8 cellular contexts compared by ENCODE assay signal in the genomic region with DNA sequence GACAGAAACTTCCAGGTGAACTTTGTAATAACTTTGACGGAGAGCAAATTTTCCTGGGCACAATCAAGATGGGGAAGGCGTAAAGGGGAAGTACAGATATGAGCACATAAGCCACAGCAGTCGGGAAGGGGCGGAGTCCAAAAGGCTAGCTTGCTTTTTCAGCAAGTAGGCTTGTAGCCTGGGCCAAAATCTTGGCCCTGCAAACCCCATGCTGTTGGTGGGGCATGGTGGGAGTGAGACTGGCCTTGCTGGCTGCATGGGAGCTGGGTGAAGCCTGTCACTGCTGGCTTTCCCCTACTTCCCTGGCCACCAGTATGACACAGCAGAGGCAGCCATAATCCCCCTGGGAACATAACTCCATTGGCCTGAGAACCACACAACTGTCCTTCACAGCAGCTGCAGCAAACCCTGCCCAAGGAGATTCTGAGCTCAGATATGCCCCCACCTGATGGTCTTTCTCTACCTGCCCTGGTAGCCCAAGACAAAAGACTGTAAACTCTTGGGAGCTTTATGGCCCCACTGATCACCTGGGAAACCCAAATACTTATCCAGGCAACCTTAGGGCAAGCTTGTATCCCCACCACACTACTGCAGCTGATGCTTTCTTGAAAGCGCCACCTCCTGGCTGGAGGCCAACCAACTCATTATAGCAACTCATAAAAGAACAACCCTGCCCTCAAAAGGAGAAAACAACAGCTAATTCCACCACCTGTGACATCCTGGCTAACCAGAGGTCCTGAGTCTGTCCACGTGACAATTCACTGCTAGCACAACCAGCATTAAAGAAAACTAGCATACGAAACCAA. TPM values are rescaled to one million over a fixed set of nuclear protein-coding genes. Genes with fewer than 3 reads are reported as not detected.
DNase-seq lines count a peak whose midpoint lies in the region; ATAC-seq and TF ChIP-seq lines count a peak whose summit lies in the region.

No MANE protein-coding gene starts in this region.

- peak; percentile 13 for TF ChIP-seq CTCF in GM12865 (IDR thresholded peaks at IDR 0.05; ENCODE audit: insufficient read depth, low read depth, low read length, missing control alignments)
- no peak for TF ChIP-seq CTCF in Peyer's patch (IDR thresholded peaks at IDR 0.05)
- TF ChIP-seq CTCF in prostate gland (IDR thresholded peaks at IDR 0.05) = no peak

- H3K36me3 ChIP-seq in Peyer's patch = peaks cover 0 to 55% (median 0%) of the 10 kb centered on the region in 3 donors
- peaks cover 2 to 4% of the 10 kb centered on the region in 2 donors for H3K36me3 ChIP-seq in aorta (ENCODE audit: control insufficient read depth in 1 of 2, insufficient read depth in 2 of 2, low read length in 1 of 2)
- peaks cover 0 to 12% of the 10 kb centered on the region in 2 donors for H3K36me3 ChIP-seq in prostate gland

- peak; percentile 36 to 64 for ATAC-seq in right cardiac atrium
- ATAC-seq in aorta (ENCODE audit: low FRiP score) = peak; percentile 60

- DNase-seq in GM12865 (ENCODE audit: low read depth) = peak; percentile 76
- DNase-seq in H4 (ENCODE audit: low spot score) = peak; percentile 12
- DNase-seq in Peyer's patch = peak in 2 of 3 donors; percentile 37 to 67
- peak; percentile 40 to 78 (median 77) for DNase-seq in right cardiac atrium
- peak in 1 of 2 donors; percentile 86 for DNase-seq in aorta
- no peak for DNase-seq in prostate gland (ENCODE audit: low spot score)
- DNase-seq in AG20443 (ENCODE audit: low spot score) = no peak
- DNase-seq in NCI-H748 (lab: John Stamatoyannopoulos, UW; ENCODE audit: unreplicated experiment) = no peak

- peaks cover 0 to 5% (median 0%) of the 10 kb centered on the region in 4 donors for H3K4me1 ChIP-seq in Peyer's patch
- H3K4me1 ChIP-seq in right cardiac atrium (ENCODE audit: control insufficient read depth, insufficient read depth, low read length) = peaks cover 5% of the 10 kb centered on the region
- H3K4me1 ChIP-seq in aorta (ENCODE audit: control insufficient read depth in 1 of 2, insufficient read depth in 2 of 2, low read length in 2 of 2) = no peaks in the 10 kb centered on the region
- no peaks in the 10 kb centered on the region for H3K4me1 ChIP-seq in prostate gland (replicated peaks)

- TF ChIP-seq POLR2A in Peyer's patch (IDR thresholded peaks at IDR 0.05) (no peak), prostate gland (IDR thresholded peaks at IDR 0.05) (no peak)

- H3K9me3 ChIP-seq in Peyer's patch (peaks cover 0 to 3% (median 0%) of the 10 kb centered on the region in 4 donors), right cardiac atrium (ENCODE audit: control insufficient read depth, low read length) (no peaks in the 10 kb centered on the region), aorta (ENCODE audit: control insufficient read depth, low read length) (no peaks in the 10 kb centered on the region), prostate gland (no peaks in the 10 kb centered on the region)

- H3K27ac ChIP-seq in Peyer's patch = peak overlapping the region in 1 of 4 donors; percentile 48
- H3K27ac ChIP-seq in right cardiac atrium (ENCODE audit: low read length) = peak overlapping the region; percentile 37
- no peak overlapping the region for H3K27ac ChIP-seq in aorta (ENCODE audit: low read depth in 1 of 2, low read length in 2 of 2)
- H3K27ac ChIP-seq in prostate gland = no peak overlapping the region

- no peaks in the 10 kb centered on the region for H3K27me3 ChIP-seq in Peyer's patch
- no peaks in the 10 kb centered on the region for H3K27me3 ChIP-seq in right cardiac atrium (ENCODE audit: control insufficient read depth, insufficient read depth)
- no peaks in the 10 kb centered on the region for H3K27me3 ChIP-seq in aorta (ENCODE audit: control insufficient read depth in 1 of 2, insufficient read depth in 2 of 2, low read length in 1 of 2)
- H3K27me3 ChIP-seq in prostate gland (replicated peaks; ENCODE audit: insufficient read depth) = no peaks in the 10 kb centered on the region

- intact Hi-C loops in right cardiac atrium (cut with DNase I) (no loop called here), aorta (cut with DNase I) (no loop called here), prostate gland (cut with DNase I) (no loop called here)

- 92% methylated on average over 7 of the region's 7 CpGs for WGBS in right cardiac atrium
- WGBS in aorta, 2 donors = 93 to 94% methylated on average over 7 of the region's 7 CpGs
- 85% methylated on average over 7 of the region's 7 CpGs for WGBS in prostate gland

- H3K4me3 ChIP-seq in GM12865 (ENCODE audit: low read depth, low read length) = no peak overlapping the region
- no peak overlapping the region for H3K4me3 ChIP-seq in Peyer's patch
- H3K4me3 ChIP-seq in right cardiac atrium (ENCODE audit: low read length) = no peak overlapping the region
- no peak overlapping the region for H3K4me3 ChIP-seq in aorta (ENCODE audit: low read length in 2 of 2)
- H3K4me3 ChIP-seq in prostate gland = no peak overlapping the region

RNA-seq across cellular contexts. Expression of a gene that starts 24.0 kb away (rescaled TPM):
- 39.6 and 47.8 TPM in 2 replicates for total RNA-seq in H4 (2014; rRNA removed; shearing (Covaris generic))
- 10 to 100 TPM; 41.7 to 75.9 (median 54.1) TPM for total RNA-seq in Peyer's patch
- 10 to 100 TPM; 41.8 to 51.6 (median 47.6) TPM for total RNA-seq in right cardiac atrium
- 22.7 TPM for polyA plus RNA-seq in right cardiac atrium
- 10 to 100 TPM; 58.9 to 66.4 TPM for total RNA-seq in aorta
- 10 to 100 TPM; 17.3 to 21.3 TPM for polyA plus RNA-seq in aorta
- 10 to 100 TPM; 68.4 to 87.1 TPM for total RNA-seq in prostate gland

RNA-seq across cellular contexts. Expression of a gene that starts 33.9 kb away (rescaled TPM):
- total RNA-seq in H4 (2014; rRNA removed; shearing (Covaris generic)) = 28.0 and 35.8 TPM in 2 replicates
- total RNA-seq in Peyer's patch = 10 to 100 TPM; 35.1 to 53.6 (median 44.0) TPM
- 10 to 100 TPM; 25.1 to 30.8 (median 26.4) TPM for total RNA-seq in right cardiac atrium
- 19.3 TPM for polyA plus RNA-seq in right cardiac atrium
- total RNA-seq in aorta = 10 to 100 TPM; 40.1 to 46.9 TPM
- 10 to 100 TPM; 16.8 to 41.8 TPM for polyA plus RNA-seq in aorta
- total RNA-seq in prostate gland = 10 to 100 TPM; 33.6 to 40.3 TPM

RNA-seq across cellular contexts. Expression of a gene that starts 43.8 kb away (rescaled TPM):
- total RNA-seq in H4 (2014; rRNA removed; shearing (Covaris generic)) = 47.6 and 53.9 TPM in 2 replicates
- 10 to 100 TPM; 12.7 to 82.5 (median 23.6) TPM for total RNA-seq in Peyer's patch
- 10 to 100 TPM; 16.3 to 33.5 (median 19.9) TPM for total RNA-seq in right cardiac atrium
- 22.9 TPM for polyA plus RNA-seq in right cardiac atrium
- total RNA-seq in aorta = 10 to 100 TPM; 45.3 to 47.6 TPM
- polyA plus RNA-seq in aorta = 10 to 100 TPM; 33.7 to 38.2 TPM
- total RNA-seq in prostate gland = 10 to 100 TPM; 21.2 to 26.5 TPM

Comparison
In these comparisons a context has a peak if more than half of its experiments do, and no peak if none do; other contexts are left out.
1. DNase-seq: peak in GM12865 (single experiment), H4 (single experiment), Peyer's patch (2 of 3) and right cardiac atrium (3 of 3); none in prostate gland (single experiment), AG20443 (single experiment) and NCI-H748 (single experiment).